In genomic region chr6:39102024-39102820, GRCh38 we compare ENCODE assay signal across 9 cellular contexts. TPM values are rescaled to one million over a fixed set of nuclear protein-coding genes. Genes with fewer than 3 reads are reported as not detected.
DNase-seq lines count a peak whose midpoint lies in the region; ATAC-seq, FAIRE-seq and TF ChIP-seq lines count a peak whose summit lies in the region.
"Had no signal": no experiment of that assay in that cellular context is flagged by ENCODE, and none has a peak within 500 bp of the region (broad histone marks: within the 10 kb centered on the region; RNA-seq: fewer than 3 reads in every experiment).

No MANE protein-coding gene starts in this region.

- no peaks in the 10 kb centered on the region for H3K27me3 ChIP-seq in bronchial epithelial cell (ENCODE audit: control insufficient read depth, insufficient read depth, low read length)

- H3K4me1 Mint-ChIP-seq in mesothelial cell of epicardium: no peaks in the 10 kb centered on the region

- ATAC-seq in HG03520 (IDR thresholded peaks at IDR 0.05; ENCODE audit: unreplicated experiment): no peak

- peaks cover 9% of the 10 kb centered on the region for H3K27me3 Mint-ChIP-seq in mesothelial cell of epicardium (ENCODE audit: low read depth)

- no peaks in the 10 kb centered on the region for H3K36me3 ChIP-seq in bronchial epithelial cell (ENCODE audit: control insufficient read depth, insufficient read depth, low read length)

- DNase-seq in activated CD4-positive, alpha-beta T cell treated with anti-CD3 and anti-CD28 coated beads for 48 hours: peak; percentile 29
- DNase-seq in activated CD4-positive, alpha-beta T cell treated with anti-CD3 and anti-CD28 coated beads, Interleukin-2, amount 50 U/mL, for 1 hour: no peak
- peak; percentile 21 for DNase-seq in HT1080 (ENCODE audit: low read depth)
- DNase-seq in bronchial epithelial cell (ENCODE audit: low read depth): no peak
- DNase-seq in mesothelial cell of epicardium (ENCODE audit: low spot score in 2 of 2, unreplicated experiment in 2 of 2): peak in 1 of 2 experiments; percentile 49
- no peak for DNase-seq in NK-92 treated with Interleukin-12 subunit alpha and Interleukin-12 subunit beta, amount 100 ng/mL, for 24 hours (lab: John Stamatoyannopoulos, UW)
- DNase-seq in stimulated activated CD8-positive, alpha-beta memory T cell treated with anti-CD3 and anti-CD28 coated beads, Interleukin-4, amount 100 ng/mL, for 48 hours: no peak
- DNase-seq: DND-41 had no signal

- FAIRE-seq in bronchial epithelial cell (lab: Jason Lieb, UNC): no peak

- peak; percentile 23 for TF ChIP-seq CTCF in bronchial epithelial cell (IDR thresholded peaks at IDR 0.05; ENCODE audit: insufficient read depth, low read length, severe bottlenecking)
- peak; percentile 50 for TF ChIP-seq CTCF in mesothelial cell of epicardium (IDR thresholded peaks at IDR 0.05; ENCODE audit: unreplicated experiment)

- no peaks in the 10 kb centered on the region for H3K9me3 Mint-ChIP-seq in mesothelial cell of epicardium

- H3K36me3 Mint-ChIP-seq in mesothelial cell of epicardium: peaks cover 12% of the 10 kb centered on the region

- no peak overlapping the region for H3K4me3 ChIP-seq in bronchial epithelial cell (ENCODE audit: low read depth, low read length)

- no peak overlapping the region for H3K4me3 Mint-ChIP-seq in mesothelial cell of epicardium

- H3K27ac Mint-ChIP-seq in mesothelial cell of epicardium: peak overlapping the region; percentile 44

RNA-seq across cellular contexts. Expression of gene SAYSD1, which starts 12.8 kb away (rescaled TPM):
- total RNA-seq in HT1080 (2014; rRNA removed; shearing (Covaris generic)): 7.3 and 8.9 TPM in 2 replicates
- polyA plus RNA-seq in HT1080 (2015; cell fraction: cytosol; rRNA removed): 7.5 and 10.4 TPM in 2 replicates
- polyA plus RNA-seq in HT1080 (2015; cell fraction: nucleus; rRNA removed): 7.9 and 8.3 TPM in 2 replicates
- total RNA-seq in bronchial epithelial cell (9.0 and 14.2 TPM in 2 replicates), mesothelial cell of epicardium (14.2 to 15.2 TPM (median 15.0 TPM) in 3 replicates)

RNA-seq across cellular contexts. Expression of gene GLP1R, which starts 53.6 kb away (rescaled TPM):
- not detected in 2 replicates for total RNA-seq in HT1080 (2014; rRNA removed; shearing (Covaris generic))
- polyA plus RNA-seq in HT1080 (2015; cell fraction: cytosol; rRNA removed): not detected in 2 replicates
- polyA plus RNA-seq in HT1080 (2015; cell fraction: nucleus; rRNA removed): not detected in 2 replicates
- not detected in 2 replicates for total RNA-seq in bronchial epithelial cell
- total RNA-seq in mesothelial cell of epicardium: not detected in 3 replicates

Comparison
In these comparisons a context has a peak if more than half of its experiments do, and no peak if none do; other contexts are left out.
1. DNase-seq: peak in activated CD4-positive, alpha-beta T cell treated with anti-CD3 and anti-CD28 coated beads for 48 hours (single experiment) and HT1080 (single experiment); none in activated CD4-positive, alpha-beta T cell treated with anti-CD3 and anti-CD28 coated beads, Interleukin-2, amount 50 U/mL, for 1 hour (single experiment), bronchial epithelial cell (single experiment), NK-92 treated with Interleukin-12 subunit alpha and Interleukin-12 subunit beta, amount 100 ng/mL, for 24 hours (single experiment) and stimulated activated CD8-positive, alpha-beta memory T cell treated with anti-CD3 and anti-CD28 coated beads, Interleukin-4, amount 100 ng/mL, for 48 hours (single experiment).